8 cellular contexts compared by ENCODE assay signal in the genomic region with DNA sequence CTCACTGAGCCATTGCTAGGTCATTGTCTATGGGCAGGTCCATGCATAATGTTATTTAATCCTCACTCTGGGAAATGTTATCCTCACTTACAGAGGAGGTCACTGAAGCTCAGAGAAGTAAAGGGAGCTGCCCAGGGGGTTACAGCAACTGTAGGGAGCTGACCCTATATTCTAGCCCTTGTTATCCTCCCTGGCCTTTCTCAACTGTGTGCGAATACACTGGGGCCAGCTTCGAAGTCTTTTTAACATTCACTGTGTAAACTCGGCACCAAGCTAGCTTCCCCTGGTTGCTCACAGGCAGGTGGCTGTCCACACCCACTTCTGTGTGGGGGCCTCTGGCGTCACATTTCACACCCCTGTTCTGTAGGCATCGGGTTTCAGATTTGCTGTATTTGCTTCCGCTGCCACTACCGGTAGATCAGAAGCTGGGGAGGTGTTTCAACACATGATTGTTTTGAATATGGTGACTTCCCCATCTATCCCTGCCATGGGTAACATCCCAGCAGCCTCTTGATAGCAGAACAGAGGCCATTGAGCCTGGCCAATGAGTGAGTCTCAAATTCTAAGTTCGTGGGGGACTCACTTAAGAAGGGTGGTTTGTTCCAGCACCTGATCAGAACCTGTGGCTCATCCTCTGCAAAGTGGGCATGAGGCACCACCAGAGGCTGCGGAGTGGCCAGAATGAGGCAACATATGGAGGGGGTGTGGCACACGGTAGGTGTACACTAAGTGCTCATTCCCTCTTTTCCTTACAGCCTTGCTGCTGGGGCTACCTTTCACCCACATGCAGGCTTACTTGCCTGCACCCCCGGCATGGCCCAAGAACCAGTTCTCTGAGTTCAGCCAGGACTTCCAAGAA.
DNase-seq lines count a peak whose midpoint lies in the region; ATAC-seq, FAIRE-seq and TF ChIP-seq lines count a peak whose summit lies in the region.

No MANE protein-coding gene starts in this region.

- H3K4me3 ChIP-seq in gastrocnemius medialis: no peak overlapping the region

- H3K36me3 Mint-ChIP-seq in T-helper 2 cell treated with Interferon-gamma antibody and Interleukin-4, amounts not matched to agents 5 μg/mL and 100 μg/mL, for 36 hours (ENCODE audit: low read depth): peaks cover 33% of the 10 kb centered on the region
- H3K36me3 Mint-ChIP-seq in brain: no peaks in the 10 kb centered on the region

- FAIRE-seq in HTR-8/SVneo (lab: Jason Lieb, UNC): no peak

- ATAC-seq in GM19438 (IDR thresholded peaks at IDR 0.05; ENCODE audit: low read depth, unreplicated experiment) (peak; percentile 36), HG03469 (IDR thresholded peaks at IDR 0.05; ENCODE audit: unreplicated experiment) (peak; percentile 30), gastrocnemius medialis (peak; percentile 12 to 15)

- TF ChIP-seq CTCF in brain (conservative IDR thresholded peaks at IDR 0.05): no peak
- no peak for TF ChIP-seq CTCF in gastrocnemius medialis (IDR thresholded peaks at IDR 0.05 in 4 of 5, conservative IDR thresholded peaks at IDR 0.05 in 1 of 5)

- H3K27me3 ChIP-seq in gastrocnemius medialis: no peaks in the 10 kb centered on the region

- H3K4me1 ChIP-seq in gastrocnemius medialis: peaks cover 0 to 26% of the 10 kb centered on the region in 2 donors

- peak overlapping the region; percentile 99 for H3K27ac Mint-ChIP-seq in T-helper 2 cell treated with Interferon-gamma antibody and Interleukin-4, amounts not matched to agents 5 μg/mL and 100 μg/mL, for 36 hours
- H3K27ac Mint-ChIP-seq in brain: peak overlapping the region in 3 of 5 experiments; percentile 47 to 84 (median 52)

- H3K9me3 Mint-ChIP-seq in T-helper 2 cell treated with Interferon-gamma antibody and Interleukin-4, amounts not matched to agents 5 μg/mL and 100 μg/mL, for 36 hours: no peaks in the 10 kb centered on the region
- H3K9me3 Mint-ChIP-seq in brain: peaks cover 0 to 5% (median 0%) of the 10 kb centered on the region in 5 experiments

- in situ Hi-C loops in gastrocnemius medialis (cut with MboI; ENCODE audit: low sequenced_read_pairs in 4 of 4): no loop called here

- H3K4me3 Mint-ChIP-seq in T-helper 2 cell treated with Interferon-gamma antibody and Interleukin-4, amounts not matched to agents 5 μg/mL and 100 μg/mL, for 36 hours: peak overlapping the region; percentile 84
- no peak overlapping the region for H3K4me3 Mint-ChIP-seq in brain

- H3K27me3 Mint-ChIP-seq in T-helper 2 cell treated with Interferon-gamma antibody and Interleukin-4, amounts not matched to agents 5 μg/mL and 100 μg/mL, for 36 hours (ENCODE audit: low read depth): no peaks in the 10 kb centered on the region
- no peaks in the 10 kb centered on the region for H3K27me3 Mint-ChIP-seq in brain

- intact Hi-C loops in gastrocnemius medialis (cut with DNase I; ENCODE audit: low total_unique reads): no loop called here

- H3K27ac ChIP-seq in gastrocnemius medialis: peak overlapping the region in 3 of 4 donors; percentile 35 to 53 (median 38)

- H3K9me3 ChIP-seq in gastrocnemius medialis: no peaks in the 10 kb centered on the region

- no peaks in the 10 kb centered on the region for H3K36me3 ChIP-seq in gastrocnemius medialis

- DNase-seq in CD1c-positive myeloid dendritic cell (ENCODE audit: extremely low spot score) (peak; percentile 95), gastrocnemius medialis (peak in 1 of 2 donors; percentile 50), NCI-H2227 treated with DMSO at 0.1 percent for 48 hours (lab: John Stamatoyannopoulos, UW) (no peak), HTR-8/SVneo (ENCODE audit: insufficient read length, low spot score) (no peak)
- peak; percentile 85 for DNase-seq in T-helper 2 cell treated with Interferon-gamma antibody and Interleukin-4, amounts not matched to agents 5 μg/mL and 100 μg/mL, for 36 hours (ENCODE audit: low spot score)

- H3K4me1 Mint-ChIP-seq in T-helper 2 cell treated with Interferon-gamma antibody and Interleukin-4, amounts not matched to agents 5 μg/mL and 100 μg/mL, for 36 hours (ENCODE audit: low read depth): peaks cover 68% of the 10 kb centered on the region
- H3K4me1 Mint-ChIP-seq in brain: peaks cover 82% of the 10 kb centered on the region

- no peak for TF ChIP-seq POLR2A in gastrocnemius medialis (IDR thresholded peaks at IDR 0.05)

Comparison
In these comparisons a context has a peak if more than half of its experiments do, and no peak if none do; other contexts are left out.
1. DNase-seq: peak in CD1c-positive myeloid dendritic cell (single experiment) and T-helper 2 cell treated with Interferon-gamma antibody and Interleukin-4, amounts not matched to agents 5 μg/mL and 100 μg/mL, for 36 hours (single experiment); none in NCI-H2227 treated with DMSO at 0.1 percent for 48 hours (single experiment) and HTR-8/SVneo (single experiment).
2. Peak in every context shown above with its lines, with median percentiles within 50 percentile points of each other: ATAC-seq.